Comparison of ENCODE assay signal across 24 cellular contexts in genomic region chr5:97056263-97056662, GRCh38.
"Had no signal": no experiment of that assay in that cellular context is flagged by ENCODE, and none has a peak within 500 bp of the region (broad histone marks: within the 10 kb centered on the region; RNA-seq: fewer than 3 reads in every experiment).

No MANE protein-coding gene starts in this region.

- DNase-seq: stimulated activated CD4-positive, alpha-beta T cell treated with anti-CD3 and anti-CD28 coated beads, Interleukin-2, amount 100 ng/mL, for 48 hours; stimulated activated CD4-positive, alpha-beta T cell treated with anti-CD3 and anti-CD28 coated beads, Interleukin-4, amount 100 ng/mL, for 1 hour; stimulated activated CD4-positive, alpha-beta T cell treated with anti-CD3 and anti-CD28 coated beads, Interleukin-4, amount 100 ng/mL, for 24 hours; stimulated activated CD4-positive, alpha-beta T cell treated with anti-CD3 and anti-CD28 coated beads, Interleukin-4, amount 100 ng/mL, for 4 hours; stimulated activated CD8-positive, alpha-beta memory T cell treated with anti-CD3 and anti-CD28 coated beads, Interleukin-4, amount 100 ng/mL, for 48 hours; stimulated activated naive B cell treated with anti-CD40 and anti-IgM and Interleukin-4, amounts not matched to agents 10 μg/mL and 1 μg/mL and 100 μg/mL, for 72 hours; stimulated activated naive CD4-positive, alpha-beta T cell; stimulated activated naive CD4-positive, alpha-beta T cell treated with Interleukin-2 at 50 U/mL for 16 hours; stimulated activated naive CD8-positive, alpha-beta T cell treated with anti-CD3 and anti-CD28 coated beads, Interleukin-15, amount 100 ng/mL, for 72 hours; stimulated activated naive CD8-positive, alpha-beta T cell treated with anti-CD3 and anti-CD28 coated beads, Interleukin-15, Interleukin-2, amounts not matched to agents 100 U/mL and 50 U/mL, for 24 hours; stomach; substantia nigra; testis; thyroid gland; tibial artery; transverse colon; trophoblast cell; upper lobe of left lung; upper lobe of right lung; uterus had no signal

- H3K27ac ChIP-seq: stomach, suprapubic skin, testis, thoracic aorta, thyroid gland, tibial artery, tibial nerve, transverse colon, upper lobe of left lung, upper lobe of right lung, uterus, vagina had no signal

- H3K9me3 ChIP-seq: testis, thoracic aorta, thyroid gland, transverse colon, upper lobe of right lung, uterus, vagina had no signal

- H3K4me3 ChIP-seq: stomach, suprapubic skin, testis, thoracic aorta, thyroid gland, tibial artery, tibial nerve, transverse colon, upper lobe of left lung, upper lobe of right lung, uterus, vagina had no signal

- H3K4me1 ChIP-seq: stomach, suprapubic skin, testis, thyroid gland, tibial artery, tibial nerve, transverse colon, upper lobe of left lung, upper lobe of right lung, uterus, vagina had no signal

- H3K36me3 ChIP-seq: stomach, suprapubic skin, thoracic aorta, thyroid gland, tibial artery, tibial nerve, transverse colon, upper lobe of left lung, upper lobe of right lung, uterus, vagina had no signal
